ENCODE assay signal across 8 cellular contexts in genomic region chr9:130693101-130693425, GRCh38. TPM values are rescaled to one million over a fixed set of nuclear protein-coding genes. Genes with fewer than 3 reads are reported as not detected.
DNase-seq lines count a peak whose midpoint lies in the region; ATAC-seq and TF ChIP-seq lines count a peak whose summit lies in the region.

No MANE protein-coding gene starts in this region.

- ATAC-seq in GM18868 (IDR thresholded peaks at IDR 0.05; ENCODE audit: unreplicated experiment) (peak; percentile 12), gastroesophageal sphincter (no peak), gastrocnemius medialis (no peak), GM19455 (IDR thresholded peaks at IDR 0.05; ENCODE audit: unreplicated experiment) (no peak)

- 2% methylated on average over 8 of the region's 8 CpGs for WGBS in gastroesophageal sphincter (ENCODE audit: low coverage in 1 of 2), 2 donors

- peaks cover 29% of the 10 kb centered on the region for H3K36me3 ChIP-seq in SJSA1
- peaks cover 0 to 28% of the 10 kb centered on the region in 2 donors for H3K36me3 ChIP-seq in gastroesophageal sphincter
- peaks cover 0 to 19% of the 10 kb centered on the region in 2 donors for H3K36me3 ChIP-seq in gastrocnemius medialis

- in situ Hi-C loops in gastrocnemius medialis (cut with MboI; ENCODE audit: low sequenced_read_pairs in 4 of 4) = loop anchor here in 1 of 4 donors (10.0 kb wide), 1 partner anchor 252 kb away; no protein-coding TSS in a partner anchor

- no peak for TF ChIP-seq CTCF in gastroesophageal sphincter (IDR thresholded peaks at IDR 0.05)
- TF ChIP-seq CTCF in gastrocnemius medialis (IDR thresholded peaks at IDR 0.05 in 4 of 5, conservative IDR thresholded peaks at IDR 0.05 in 1 of 5) = no peak

- no peaks in the 10 kb centered on the region for H3K27me3 ChIP-seq in SJSA1 (replicated peaks)
- no peaks in the 10 kb centered on the region for H3K27me3 ChIP-seq in gastroesophageal sphincter
- no peaks in the 10 kb centered on the region for H3K27me3 ChIP-seq in gastrocnemius medialis

- H3K27ac ChIP-seq in SJSA1 (no peak overlapping the region), gastroesophageal sphincter (peak overlapping the region; percentile 48 to 75 (median 74)), gastrocnemius medialis (peak overlapping the region; percentile 69 to 76 (median 70))

- intact Hi-C loops in gastrocnemius medialis (cut with DNase I; ENCODE audit: low total_unique reads) = loop anchor here (1.0 to 5.0 kb wide), 2 partner anchors 19 to 856 kb away; partner anchors contain the start of genes C9orf78 and USP20

- H3K4me3 ChIP-seq in SJSA1 = peak overlapping the region; percentile 54
- H3K4me3 ChIP-seq in gastroesophageal sphincter = peak overlapping the region; percentile 70 to 81
- H3K4me3 ChIP-seq in gastrocnemius medialis = peak overlapping the region; percentile 71 to 82 (median 74)

- H3K4me1 ChIP-seq in SJSA1 (replicated peaks) (peaks cover 30% of the 10 kb centered on the region), gastroesophageal sphincter (peaks cover 2 to 50% (median 16%) of the 10 kb centered on the region in 3 donors), gastrocnemius medialis (peaks cover 10 to 23% of the 10 kb centered on the region in 2 donors)

- no peak for DNase-seq in SJSA1 (ENCODE audit: low read depth in 1 of 2, low spot score in 2 of 2)
- no peak for DNase-seq in gastrocnemius medialis
- DNase-seq in dermis blood vessel endothelial cell = no peak
- DNase-seq in hippocampal formation (lab: John Stamatoyannopoulos, UW) = no peak
- no peak for DNase-seq in occipital lobe (lab: John Stamatoyannopoulos, UW)

- TF ChIP-seq EP300 in gastroesophageal sphincter (IDR thresholded peaks at IDR 0.05) = no peak

- no peak for TF ChIP-seq POLR2A in gastroesophageal sphincter (IDR thresholded peaks at IDR 0.05)
- no peak for TF ChIP-seq POLR2A in gastrocnemius medialis (IDR thresholded peaks at IDR 0.05)

- H3K9me3 ChIP-seq in SJSA1 (replicated peaks) (no peaks in the 10 kb centered on the region), gastroesophageal sphincter (no peaks in the 10 kb centered on the region), gastrocnemius medialis (no peaks in the 10 kb centered on the region)

RNA-seq across cellular contexts. Expression of gene EXOSC2, which starts 0.5 kb away (rescaled TPM):
- 25.9 and 41.5 TPM in 2 replicates for total RNA-seq in SJSA1 (2014; rRNA removed; shearing (Covaris generic))
- total RNA-seq in gastroesophageal sphincter (10 to 100 TPM; 15.9 to 32.3 (median 26.8) TPM), gastrocnemius medialis (10 to 100 TPM in 3 of 4 donors, 1 to 10 TPM in 1; 9.3 to 21.7 (median 12.0) TPM), dermis blood vessel endothelial cell (31.9 and 33.5 TPM in 2 replicates), occipital lobe (53.5 TPM)

RNA-seq across cellular contexts. Expression of gene PRDM12, which starts 28.7 kb away (rescaled TPM):
- not detected in 2 replicates for total RNA-seq in SJSA1 (2014; rRNA removed; shearing (Covaris generic))
- total RNA-seq in gastroesophageal sphincter (not detected), gastrocnemius medialis (not detected), dermis blood vessel endothelial cell (not detected in 2 replicates), occipital lobe (not detected)
